8 cellular contexts compared by ENCODE assay signal in the genomic region with DNA sequence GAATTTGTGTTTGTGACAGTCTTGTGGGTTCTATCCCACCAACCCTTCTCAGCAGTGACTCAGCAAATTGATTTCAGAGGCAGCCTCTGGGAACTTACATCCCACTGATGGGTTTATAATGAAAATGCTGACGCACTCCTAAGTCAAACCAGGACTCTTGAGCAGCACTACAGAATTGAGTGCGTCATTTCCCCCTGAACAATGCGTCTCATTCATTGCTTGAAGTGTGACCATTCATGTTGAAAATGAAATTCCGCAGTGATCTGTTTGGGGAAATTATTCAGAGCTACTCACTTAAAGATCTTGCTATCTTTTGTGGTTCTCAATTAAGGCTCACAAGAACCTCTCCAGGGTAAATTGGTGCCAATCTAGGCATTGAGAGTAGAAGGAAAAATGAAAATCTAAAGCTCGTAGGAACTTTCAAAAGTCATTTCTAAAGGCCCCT.
DNase-seq lines count a peak whose midpoint lies in the region; ATAC-seq, FAIRE-seq and TF ChIP-seq lines count a peak whose summit lies in the region.

No MANE protein-coding gene starts in this region.

- H3K27me3 Mint-ChIP-seq in activated B cell treated with CpG ODN at 0.5 μM for 24 hours = no peaks in the 10 kb centered on the region

- H3K4me1 ChIP-seq in A549 (no peaks in the 10 kb centered on the region), BE2C (no peaks in the 10 kb centered on the region), esophagus muscularis mucosa (no peaks in the 10 kb centered on the region), left ventricle myocardium inferior (no peaks in the 10 kb centered on the region)

- no peak overlapping the region for H3K4me2 ChIP-seq in A549

- no peak for TF ChIP-seq EP300 in A549 (IDR thresholded peaks at IDR 0.05)
- TF ChIP-seq EP300 in esophagus muscularis mucosa (IDR thresholded peaks at IDR 0.05) = no peak

- TF ChIP-seq POLR2A in A549 (IDR thresholded peaks at IDR 0.05; ENCODE audit: low read length) (no peak), esophagus muscularis mucosa (IDR thresholded peaks at IDR 0.05; ENCODE audit: low read depth) (no peak)

- no peak for FAIRE-seq in A549 (lab: Jason Lieb, UNC)

- H3K4me3 ChIP-seq in A549 = no peak overlapping the region
- no peak overlapping the region for H3K4me3 ChIP-seq in BE2C (ENCODE audit: low read depth, low read length)
- H3K4me3 ChIP-seq in esophagus muscularis mucosa = no peak overlapping the region
- H3K4me3 ChIP-seq in left ventricle myocardium inferior = no peak overlapping the region

- no peak for TF ChIP-seq RAD21 in A549 (conservative IDR thresholded peaks at IDR 0.05 in 1 of 2, IDR thresholded peaks at IDR 0.05 in 1 of 2)

- H3K27ac Mint-ChIP-seq in activated B cell treated with CpG ODN at 0.5 μM for 24 hours = peak overlapping the region; percentile 41

- H3K9me3 ChIP-seq in A549 = no peaks in the 10 kb centered on the region
- H3K9me3 ChIP-seq in BE2C = no peaks in the 10 kb centered on the region
- H3K9me3 ChIP-seq in esophagus muscularis mucosa = no peaks in the 10 kb centered on the region
- no peaks in the 10 kb centered on the region for H3K9me3 ChIP-seq in left ventricle myocardium inferior (replicated peaks)

- DNase-seq in A549 (ENCODE audit: low read depth in 1 of 2, low spot score in 1 of 2) (peak in 1 of 2 experiments; percentile 1), activated B cell treated with CpG ODN at 0.5 μM for 24 hours (no peak), NCI-H526 treated with DMSO at 0.1 percent for 48 hours (lab: John Stamatoyannopoulos, UW) (no peak), BE2C (no peak), esophagus muscularis mucosa (ENCODE audit: extremely low spot score) (no peak), left ventricle myocardium inferior (no peak)

- intact Hi-C loops in activated B cell treated with CpG ODN at 0.5 μM for 24 hours (cut with micrococcal nuclease) (loop anchor here (1.0 kb wide), 1 partner anchor 94 kb away; no protein-coding TSS in a partner anchor), esophagus muscularis mucosa (cut with DNase I) (no loop called here), left ventricle myocardium inferior (cut with micrococcal nuclease) (no loop called here)

- no peak for ATAC-seq in A549
- ATAC-seq in GM18907 (IDR thresholded peaks at IDR 0.05; ENCODE audit: unreplicated experiment) = peak; percentile 99
- ATAC-seq in HG03045 (IDR thresholded peaks at IDR 0.05; ENCODE audit: unreplicated experiment) = peak; percentile 97
- ATAC-seq in activated B cell treated with CpG ODN at 0.5 μM for 24 hours (ENCODE audit: low read depth) = peak; percentile 89

- H3K4me3 Mint-ChIP-seq in activated B cell treated with CpG ODN at 0.5 μM for 24 hours = no peak overlapping the region

- peaks cover 7% of the 10 kb centered on the region for H3K4me1 Mint-ChIP-seq in activated B cell treated with CpG ODN at 0.5 μM for 24 hours

- TF ChIP-seq CTCF in A549 (IDR thresholded peaks at IDR 0.05) (no peak), activated B cell treated with CpG ODN at 0.5 μM for 24 hours (IDR thresholded peaks at IDR 0.05) (no peak), BE2C (IDR thresholded peaks at IDR 0.05; ENCODE audit: low read depth, low read length) (no peak), esophagus muscularis mucosa (IDR thresholded peaks at IDR 0.05) (no peak), left ventricle myocardium inferior (IDR thresholded peaks at IDR 0.05; ENCODE audit: borderline replicate concordance) (no peak)

- 82% methylated on average over 5 of the region's 5 CpGs for WGBS in A549 (ENCODE audit: missing lambda C conversion rate)
- 91% methylated on average over 5 of the region's 5 CpGs for WGBS in esophagus muscularis mucosa

- H3K27ac ChIP-seq in A549 (no peak overlapping the region), esophagus muscularis mucosa (replicated peaks in 1 of 4) (no peak overlapping the region), left ventricle myocardium inferior (replicated peaks) (no peak overlapping the region)

- CTCF ChIA-PET in A549 (lab: Yijun Ruan, JAX) (interaction anchor here (1.0 kb wide), 1 partner anchor 16 kb away, joined by 4 read pairs; no protein-coding TSS in a partner anchor), activated B cell treated with CpG ODN at 0.5 μM for 24 hours (lab: Charles Lee) (interaction anchor here (1.8 kb wide), 1 partner anchor 16 kb away, joined by 6 read pairs; no protein-coding TSS in a partner anchor)

- H3K36me3 Mint-ChIP-seq in activated B cell treated with CpG ODN at 0.5 μM for 24 hours (ENCODE audit: low read depth) = no peaks in the 10 kb centered on the region

- H3K27me3 ChIP-seq in BE2C = no peaks in the 10 kb centered on the region
- no peaks in the 10 kb centered on the region for H3K27me3 ChIP-seq in esophagus muscularis mucosa
- peaks cover 24% of the 10 kb centered on the region for H3K27me3 ChIP-seq in left ventricle myocardium inferior (ENCODE audit: low read depth)

- H3K36me3 ChIP-seq in BE2C = no peaks in the 10 kb centered on the region
- H3K36me3 ChIP-seq in esophagus muscularis mucosa = no peaks in the 10 kb centered on the region
- H3K36me3 ChIP-seq in left ventricle myocardium inferior = no peaks in the 10 kb centered on the region

- H3K9me3 Mint-ChIP-seq in activated B cell treated with CpG ODN at 0.5 μM for 24 hours = no peaks in the 10 kb centered on the region

- POLR2A ChIA-PET in A549 (lab: Yijun Ruan, JAX) (no interaction called here), activated B cell treated with CpG ODN at 0.5 μM for 24 hours (lab: Charles Lee) (interaction anchor here (1.0 to 1.3 kb wide), 2 partner anchors 359 to 518 kb away, joined by 3 to 9 read pairs; no protein-coding TSS in a partner anchor)

TF ChIP-seq in A549, 52 proteins besides CTCF, POLR2A, EP300 and RAD21:
- TF ChIP-seq NFE2L2 (conservative IDR thresholded peaks at IDR 0.05; ENCODE audit: low read length) = peak; percentile 54
- no peak for TF ChIP-seq HOXB13 (CRISPR knock-in tag; IDR thresholded peaks at IDR 0.05; ENCODE audit: low read depth)
- TF ChIP-seq MAFK (IDR thresholded peaks at IDR 0.05; ENCODE audit: partially characterized antibody) = peak; percentile 63

Comparison
In these comparisons a context has a peak if more than half of its experiments do, and no peak if none do; other contexts are left out.
1. ATAC-seq: peak in GM18907 (single experiment), HG03045 (single experiment) and activated B cell treated with CpG ODN at 0.5 μM for 24 hours (single experiment); none in A549 (0 of 2).